21 cellular contexts compared by ENCODE assay signal in genomic region chr1:52158218-52158617, GRCh38. TPM values are rescaled to one million over a fixed set of nuclear protein-coding genes. Genes with fewer than 3 reads are reported as not detected.
DNase-seq lines count a peak whose midpoint lies in the region; ATAC-seq, FAIRE-seq and TF ChIP-seq lines count a peak whose summit lies in the region.
"Had no signal": no experiment of that assay in that cellular context is flagged by ENCODE, and none has a peak within 500 bp of the region (broad histone marks: within the 10 kb centered on the region; RNA-seq: fewer than 3 reads in every experiment).

No MANE protein-coding gene starts in this region.

- peaks cover 20% of the 10 kb centered on the region for H3K4me1 Mint-ChIP-seq in MCF 10A (ENCODE audit: insufficient read depth, unreplicated experiment)
- H3K4me1 Mint-ChIP-seq: CD14-positive monocyte had no signal

- no TSS peak for BruUV-seq in MCF 10A (replicated peaks; lab: Mats Ljungman, UMichigan)
- BruUV-seq in mammary epithelial cell (replicated peaks; lab: Mats Ljungman, UMichigan) = no TSS peak

- H2AFZ ChIP-seq in mammary epithelial cell (ENCODE audit: low read depth, low read length) (no peak overlapping the region), keratinocyte (ENCODE audit: control insufficient read depth, low read length) (no peak overlapping the region)
- H2AFZ ChIP-seq: GM23248 had no signal

- dilution Hi-C loops in mammary epithelial cell (cut with HindIII; ENCODE audit: low sequenced_read_pairs) = no loop called here
- dilution Hi-C loops in keratinocyte (cut with MboI; ENCODE audit: extremely low pct_ligation_motif_present, low sequenced_read_pairs) = no loop called here

- H3K27ac ChIP-seq in mammary epithelial cell (ENCODE audit: insufficient read depth, low read depth, low read length) (no peak overlapping the region), epithelial cell of prostate (peak overlapping the region; percentile 89), keratinocyte (ENCODE audit: control insufficient read depth, insufficient read depth, low read length) (peak overlapping the region; percentile 42), transverse colon (no peak overlapping the region)
- H3K27ac ChIP-seq: BLaER1 had no signal

- peak overlapping the region; percentile 37 for H3K27ac Mint-ChIP-seq in MCF 10A (ENCODE audit: low read depth, unreplicated experiment)
- H3K27ac Mint-ChIP-seq: CD14-positive monocyte had no signal

- no peaks in the 10 kb centered on the region for H3K27me3 Mint-ChIP-seq in MCF 10A (ENCODE audit: insufficient read depth, unreplicated experiment)
- H3K27me3 Mint-ChIP-seq: CD4-positive, alpha-beta memory T cell had no signal

- no peak overlapping the region for H3K4me3 ChIP-seq in mammary epithelial cell (replicated peaks in 1 of 3; ENCODE audit: insufficient read depth in 1 of 3, low read depth in 2 of 3, low read length in 3 of 3)
- H3K4me3 ChIP-seq in keratinocyte (ENCODE audit: control insufficient read depth in 2 of 3, extremely low read depth in 1 of 3, insufficient read depth in 2 of 3, low read depth in 1 of 3, low read length in 3 of 3) = no peak overlapping the region
- H3K4me3 ChIP-seq in transverse colon = no peak overlapping the region
- H3K4me3 ChIP-seq: BLaER1, GM23248, HAP-1 had no signal

- peaks cover 6% of the 10 kb centered on the region for H3K36me3 Mint-ChIP-seq in MCF 10A (ENCODE audit: insufficient read depth, unreplicated experiment)
- H3K36me3 Mint-ChIP-seq: CD14-positive monocyte had no signal

- intact Hi-C loops in MCF 10A (cut with micrococcal nuclease) (no loop called here), mammary epithelial cell (cut with micrococcal nuclease) (no loop called here), transverse colon (cut with DNase I; ENCODE audit: low total_unique reads) (no loop called here)

- H3K9me3 ChIP-seq in mammary epithelial cell (replicated peaks; ENCODE audit: insufficient read depth, low read length) = no peaks in the 10 kb centered on the region
- H3K9me3 ChIP-seq in keratinocyte (ENCODE audit: control insufficient read depth, low read depth, low read length) = no peaks in the 10 kb centered on the region
- H3K9me3 ChIP-seq in transverse colon = no peaks in the 10 kb centered on the region
- H3K9me3 ChIP-seq: HAP-1 had no signal

- no peak for TF ChIP-seq POLR2A in transverse colon (IDR thresholded peaks at IDR 0.05)

- no peak overlapping the region for H3K9ac ChIP-seq in mammary epithelial cell (ENCODE audit: insufficient read depth, low read length)
- no peak overlapping the region for H3K9ac ChIP-seq in keratinocyte (ENCODE audit: control insufficient read depth, extremely low read depth, insufficient read depth, low read length)
- H3K9ac ChIP-seq: BLaER1, GM23248 had no signal

- WGBS in mammary epithelial cell (ENCODE audit: low coverage, missing lambda C conversion rate) = 100% methylated on average over 4 of the region's 4 CpGs
- 86 to 93% methylated on average over 3 to 4 of the region's 4 CpGs for WGBS in transverse colon (ENCODE audit: low coverage in 1 of 2), 2 donors

- TF ChIP-seq EP300 in transverse colon (IDR thresholded peaks at IDR 0.05; ENCODE audit: low read depth) = no peak

- H3K4me3 Mint-ChIP-seq in MCF 10A (ENCODE audit: unreplicated experiment) = no peak overlapping the region
- H3K4me3 Mint-ChIP-seq: CD14-positive monocyte; CD4-positive, alpha-beta memory T cell had no signal

- in situ Hi-C loops in mammary epithelial cell (cut with MboI; ENCODE audit: low sequenced_read_pairs in 2 of 2) (no loop called here), transverse colon (cut with MboI; ENCODE audit: low pct_ligation_motif_present in 1 of 4, low pct_unique_long_range_greater_than_20kb in 1 of 4, low sequenced_read_pairs in 3 of 4) (no loop called here)

- no peaks in the 10 kb centered on the region for H3K9me1 ChIP-seq in keratinocyte (ENCODE audit: control insufficient read depth, extremely low read depth, insufficient read depth, low read length)

- CTCF ChIA-PET in MCF 10A (lab: Yijun Ruan, JAX) (interaction anchor here (0.6 to 1.3 kb wide), 4 partner anchors 30 to 211 kb away, joined by 3 to 8 read pairs (median 4); no protein-coding TSS in a partner anchor), mammary epithelial cell (lab: Charles Lee; ENCODE audit: low non-redundant PET) (no interaction called here)

- no peaks in the 10 kb centered on the region for H3K9me3 Mint-ChIP-seq in MCF 10A (ENCODE audit: unreplicated experiment)
- H3K9me3 Mint-ChIP-seq: CD4-positive, alpha-beta memory T cell; HFFc6 had no signal

- H3K79me2 ChIP-seq in mammary epithelial cell (ENCODE audit: insufficient read depth, low read length) (peaks cover 79% of the 10 kb centered on the region), keratinocyte (ENCODE audit: control insufficient read depth, insufficient read depth, low read length) (peaks cover 68% of the 10 kb centered on the region)

- H3K4me2 ChIP-seq in mammary epithelial cell (ENCODE audit: insufficient read depth, low read depth, low read length) = no peak overlapping the region
- H3K4me2 ChIP-seq in keratinocyte (ENCODE audit: control insufficient read depth, extremely low read depth, insufficient read depth, low read depth, low read length) = no peak overlapping the region
- H3K4me2 ChIP-seq: BLaER1 had no signal

- H3K27me3 ChIP-seq in mammary epithelial cell (ENCODE audit: insufficient read depth, low read length) = no peaks in the 10 kb centered on the region
- no peaks in the 10 kb centered on the region for H3K27me3 ChIP-seq in keratinocyte (ENCODE audit: control insufficient read depth, extremely low read depth, insufficient read depth, low read length)
- no peaks in the 10 kb centered on the region for H3K27me3 ChIP-seq in transverse colon
- H3K27me3 ChIP-seq: BLaER1 had no signal

- POLR2A ChIA-PET in MCF 10A (lab: Yijun Ruan, JAX) = interaction anchor here (1.1 to 1.6 kb wide), 3 partner anchors 15 to 246 kb away, joined by 3 to 7 read pairs (median 4); partner anchors contain the start of genes ORC1 and PRPF38A

- no peak for ATAC-seq in HG02588 (IDR thresholded peaks at IDR 0.05; ENCODE audit: unreplicated experiment)
- no peak for ATAC-seq in HG02852 (IDR thresholded peaks at IDR 0.05; ENCODE audit: unreplicated experiment)
- ATAC-seq in HG02973 (IDR thresholded peaks at IDR 0.05; ENCODE audit: unreplicated experiment) = no peak

- TF ChIP-seq CTCF in MCF 10A (IDR thresholded peaks at IDR 0.05; ENCODE audit: unreplicated experiment) (no peak), mammary epithelial cell (conservative IDR thresholded peaks at IDR 0.05 in 1 of 2, IDR thresholded peaks at IDR 0.05 in 1 of 2; ENCODE audit: extremely low read depth in 1 of 2, insufficient read depth in 1 of 2, low read depth in 1 of 2, low read length in 2 of 2) (no peak), keratinocyte (optimal IDR thresholded peaks at IDR 0.05 in 1 of 3, IDR thresholded peaks at IDR 0.05 in 1 of 3, conservative IDR thresholded peaks at IDR 0.05 in 1 of 3; ENCODE audit: extremely low read depth in 1 of 3, insufficient read depth in 2 of 3, low read length in 3 of 3) (no peak), transverse colon (IDR thresholded peaks at IDR 0.05) (no peak)

- H3K4me1 ChIP-seq in mammary epithelial cell (ENCODE audit: insufficient read depth, low read length) (peaks cover 18% of the 10 kb centered on the region), keratinocyte (ENCODE audit: control insufficient read depth, extremely low read depth, insufficient read depth, low read length) (peaks cover 18% of the 10 kb centered on the region), transverse colon (peaks cover 0 to 19% (median 4%) of the 10 kb centered on the region in 4 donors)
- H3K4me1 ChIP-seq: BLaER1, HAP-1 had no signal

- no peak for DNase-seq in MCF 10A (ENCODE audit: unreplicated experiment)
- no peak for DNase-seq in mammary epithelial cell
- no peak for DNase-seq in epithelial cell of prostate (ENCODE audit: low read depth, low spot score)
- no peak for DNase-seq in keratinocyte (ENCODE audit: low read depth, low spot score)
- no peak for DNase-seq in transverse colon
- DNase-seq: 8988T; CD4-positive, alpha-beta memory T cell; DMS153; DMS79; GDM1; HFFc6 had no signal

- no peak for FAIRE-seq in keratinocyte (lab: Jason Lieb, UNC)
- FAIRE-seq: GM12892, GM18507, HTR-8/SVneo had no signal

- H4K20me1 ChIP-seq in mammary epithelial cell (ENCODE audit: insufficient read depth, low read length) = no peaks in the 10 kb centered on the region
- H4K20me1 ChIP-seq in keratinocyte (ENCODE audit: control insufficient read depth, extremely low read depth, insufficient read depth, low read length) = peaks cover 2% of the 10 kb centered on the region

- H3K36me3 ChIP-seq in mammary epithelial cell (ENCODE audit: insufficient read depth, low read length) = no peaks in the 10 kb centered on the region
- H3K36me3 ChIP-seq in keratinocyte (ENCODE audit: control insufficient read depth in 2 of 2, extremely low read depth in 1 of 2, insufficient read depth in 2 of 2, low read length in 2 of 2) = peaks cover 1 to 3% of the 10 kb centered on the region in 2 experiments
- no peaks in the 10 kb centered on the region for H3K36me3 ChIP-seq in transverse colon
- H3K36me3 ChIP-seq: HAP-1 had no signal

RNA-seq across cellular contexts. Expression of gene ZFYVE9, which starts 16.3 kb away (rescaled TPM):
- total RNA-seq in MCF 10A (2022) = 21.9 and 23.9 TPM in 2 replicates
- total RNA-seq in mammary epithelial cell = 10 to 100 TPM; 35.4 to 42.0 TPM
- polyA plus RNA-seq in mammary epithelial cell = 10.2 TPM
- polyA minus RNA-seq in mammary epithelial cell = 39.3 TPM
- polyA plus RNA-seq in keratinocyte = 17.1 to 27.7 TPM (median 25.4 TPM) in 3 replicates
- polyA plus RNA-seq in keratinocyte (2011; ENCODE audit: low read depth) = 18.3 TPM
- 18.4 and 29.8 TPM in 2 replicates for polyA plus RNA-seq in keratinocyte (2011; cell fraction: cytosol; rRNA removed)
- 23.6 and 24.3 TPM in 2 replicates for polyA plus RNA-seq in keratinocyte (2011; cell fraction: nucleus; rRNA removed)
- polyA plus RNA-seq in keratinocyte (2012; ENCODE audit: low replicate concordance) = 20.6 and 22.0 TPM in 2 replicates
- polyA minus RNA-seq in keratinocyte = 22.9 to 61.7 TPM (median 51.0 TPM) in 3 replicates
- 32.0 TPM for polyA minus RNA-seq in keratinocyte (2011; cell fraction: cytosol; rRNA and poly(A)+ RNA removed)
- polyA minus RNA-seq in keratinocyte (2011; cell fraction: nucleus; rRNA and poly(A)+ RNA removed) = 32.7 and 70.1 TPM in 2 replicates
- 10 to 100 TPM; 22.8 to 37.0 (median 28.2) TPM for total RNA-seq in transverse colon
- polyA plus RNA-seq: CD14-positive monocyte had no signal

Comparison
In these comparisons a context has a peak if more than half of its experiments do, and no peak if none do; other contexts are left out.
1. H3K27ac ChIP-seq: peak in epithelial cell of prostate (single experiment) and keratinocyte (single experiment); none in mammary epithelial cell (single experiment) and transverse colon (0 of 4).